In the genomic region with DNA sequence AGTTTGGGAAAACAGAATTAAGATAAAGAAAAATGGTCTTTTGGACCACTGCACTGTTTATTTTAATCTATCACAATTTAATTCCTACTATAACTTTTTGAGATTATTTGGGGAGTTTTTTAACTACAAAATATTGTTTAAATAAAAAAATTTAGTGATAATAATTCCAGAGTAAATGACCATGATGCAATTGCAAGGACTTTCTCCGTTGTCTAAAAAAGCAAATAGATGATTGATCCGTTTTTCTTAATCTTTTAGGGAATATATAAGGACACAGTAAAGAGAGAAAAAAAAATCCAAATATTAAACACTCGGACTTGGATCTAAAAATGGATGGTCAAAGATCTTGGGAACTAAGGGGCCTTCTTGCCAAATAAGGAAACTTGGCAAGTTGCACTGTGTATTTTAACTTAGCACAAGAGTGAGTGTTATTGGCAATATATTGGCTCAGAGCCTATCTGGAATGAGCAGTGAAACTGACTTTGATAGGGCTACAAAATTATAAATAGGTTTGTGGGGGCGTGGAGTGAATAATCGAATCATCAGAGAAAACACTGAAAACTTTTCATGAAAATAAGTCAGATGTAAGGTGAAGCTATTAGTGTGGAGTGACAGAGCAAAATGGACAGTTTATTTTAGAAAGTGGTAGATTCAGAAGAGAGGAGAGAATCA, we compare ENCODE assay signal across 8 cellular contexts. TPM values are rescaled to one million over a fixed set of nuclear protein-coding genes. Genes with fewer than 3 reads are reported as not detected.
DNase-seq lines count a peak whose midpoint lies in the region; TF ChIP-seq lines count a peak whose summit lies in the region.

No MANE protein-coding gene starts in this region.

- H3K4me1 ChIP-seq in CD8-positive, alpha-beta memory T cell (ENCODE audit: insufficient read depth, low read length) = no peaks in the 10 kb centered on the region
- peaks cover 21% of the 10 kb centered on the region for H3K4me1 ChIP-seq in neural progenitor cell

- peaks cover 8 to 28% (median 9%) of the 10 kb centered on the region in 3 donors for H3K4me1 Mint-ChIP-seq in CD8-positive, alpha-beta memory T cell
- H3K4me1 Mint-ChIP-seq in neural progenitor cell = peaks cover 22% of the 10 kb centered on the region

- H4K20me1 ChIP-seq in neural progenitor cell (ENCODE audit: low read depth) = no peaks in the 10 kb centered on the region

- no peak overlapping the region for H2AFZ ChIP-seq in neural progenitor cell (replicated peaks)

- no peaks in the 10 kb centered on the region for H3K36me3 Mint-ChIP-seq in CD8-positive, alpha-beta memory T cell
- H3K36me3 Mint-ChIP-seq in neural progenitor cell = peaks cover 7% of the 10 kb centered on the region

- POLR2A ChIA-PET in CD8-positive, alpha-beta memory T cell (lab: Charles Lee) = no interaction called here

- peaks cover 11 to 19% of the 10 kb centered on the region in 2 donors for H3K27me3 Mint-ChIP-seq in CD8-positive, alpha-beta memory T cell
- H3K27me3 Mint-ChIP-seq in neural progenitor cell (ENCODE audit: insufficient read depth, low read depth) = peaks cover 4% of the 10 kb centered on the region

- no peak for TF ChIP-seq CTCF in coronary artery (IDR thresholded peaks at IDR 0.05)
- no peak for TF ChIP-seq CTCF in neural progenitor cell (IDR thresholded peaks at IDR 0.05)

- peak overlapping the region; percentile 94 for H3K4me2 ChIP-seq in neural progenitor cell

- no peak overlapping the region for H3K27ac Mint-ChIP-seq in CD8-positive, alpha-beta memory T cell
- H3K27ac Mint-ChIP-seq in neural progenitor cell = no peak overlapping the region

- no peaks in the 10 kb centered on the region for H3K36me3 ChIP-seq in CD8-positive, alpha-beta memory T cell (ENCODE audit: insufficient read depth, low read length)
- no peaks in the 10 kb centered on the region; the same call in none of the 2 replicates for H3K36me3 ChIP-seq in MG63
- H3K36me3 ChIP-seq in neural progenitor cell = no peaks in the 10 kb centered on the region

- no peaks in the 10 kb centered on the region for H3K9me3 Mint-ChIP-seq in CD8-positive, alpha-beta memory T cell
- peaks cover 2% of the 10 kb centered on the region for H3K9me3 Mint-ChIP-seq in neural progenitor cell

- no peak overlapping the region for H3K9ac ChIP-seq in neural progenitor cell

- DNase-seq in CD8-positive, alpha-beta memory T cell = no peak
- DNase-seq in MG63 = no peak
- no peak for DNase-seq in coronary artery (ENCODE audit: low spot score)
- DNase-seq in neural progenitor cell (ENCODE audit: low spot score) = no peak
- DNase-seq in putamen (ENCODE audit: low spot score) = no peak
- DNase-seq in iPS-NIHi11 (ENCODE audit: low spot score) = no peak
- no peak for DNase-seq in NCI-H1694 treated with DMSO at 0.1 percent for 48 hours (lab: John Stamatoyannopoulos, UW)
- DNase-seq in islet precursor cell = no peak

- H3K27ac ChIP-seq in CD8-positive, alpha-beta memory T cell (ENCODE audit: low read depth, low read length) = peak overlapping the region; percentile 62
- H3K27ac ChIP-seq in coronary artery (peak overlapping the region; percentile 43 to 89), neural progenitor cell (no peak overlapping the region)

- H3K4me3 ChIP-seq in CD8-positive, alpha-beta memory T cell (ENCODE audit: low read length) = no peak overlapping the region
- H3K4me3 ChIP-seq in MG63 = peak overlapping the region; percentile 65
- H3K4me3 ChIP-seq in coronary artery = peak overlapping the region; percentile 90
- H3K4me3 ChIP-seq in neural progenitor cell = peak overlapping the region; percentile 69

- H3K4me3 Mint-ChIP-seq in CD8-positive, alpha-beta memory T cell = peak overlapping the region; percentile 77 to 94 (median 88)
- peak overlapping the region; percentile 92 for H3K4me3 Mint-ChIP-seq in neural progenitor cell

- CTCF ChIA-PET in CD8-positive, alpha-beta memory T cell (lab: Charles Lee) = interaction anchor here (0.8 kb wide), 1 partner anchor 37 kb away, joined by 3 read pairs; no protein-coding TSS in a partner anchor

- H3K27me3 ChIP-seq in CD8-positive, alpha-beta memory T cell (ENCODE audit: insufficient read depth, low read length, poor library complexity, severe bottlenecking) = no peaks in the 10 kb centered on the region
- no peaks in the 10 kb centered on the region for H3K27me3 ChIP-seq in MG63
- peaks cover 4% of the 10 kb centered on the region for H3K27me3 ChIP-seq in neural progenitor cell

- peaks cover 18% of the 10 kb centered on the region for H3K79me2 ChIP-seq in neural progenitor cell (ENCODE audit: low read depth)

- H3F3A ChIP-seq in neural progenitor cell (ENCODE audit: low read depth) = peaks cover 5% of the 10 kb centered on the region

- H3K9me3 ChIP-seq in CD8-positive, alpha-beta memory T cell (ENCODE audit: low read length) = no peaks in the 10 kb centered on the region
- no peaks in the 10 kb centered on the region for H3K9me3 ChIP-seq in MG63
- no peaks in the 10 kb centered on the region for H3K9me3 ChIP-seq in neural progenitor cell (ENCODE audit: low read depth)

RNA-seq across cellular contexts. Expression of gene MAP3K20, which starts 2.0 kb away (rescaled TPM):
- 10 to 100 TPM; 11.2 to 14.1 TPM for total RNA-seq in CD8-positive, alpha-beta memory T cell
- 1.9 TPM for polyA plus RNA-seq in CD8-positive, alpha-beta memory T cell
- total RNA-seq in MG63 (2014; rRNA removed; shearing (Covaris generic); ENCODE audit: low replicate concordance) = 32.8 and 53.5 TPM in 2 replicates
- total RNA-seq in neural progenitor cell (ENCODE audit: low replicate concordance) = 10.7 and 18.0 TPM in 2 replicates
